ENCODE assay signal across 22 cellular contexts in the genomic region with DNA sequence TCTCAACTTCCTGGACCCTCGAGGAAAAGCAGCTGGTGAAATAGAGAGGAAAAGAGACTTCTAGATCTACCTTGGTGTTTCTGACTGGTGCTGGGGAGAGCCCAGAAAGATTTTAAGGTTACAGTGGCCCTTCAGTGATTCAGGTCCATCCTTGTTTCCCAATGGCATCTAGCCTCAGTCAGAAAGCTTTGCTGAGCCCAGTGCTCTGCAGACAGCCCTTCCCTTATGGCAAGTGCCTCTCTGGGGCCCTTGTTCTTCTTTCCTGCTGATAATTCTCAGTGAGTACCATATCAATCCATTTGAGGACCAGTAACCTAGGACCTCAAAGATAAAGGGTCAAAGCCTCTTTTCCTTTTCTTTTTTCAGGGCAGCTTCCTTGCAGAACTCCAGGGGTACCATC. TPM values are rescaled to one million over a fixed set of nuclear protein-coding genes. Genes with fewer than 3 reads are reported as not detected.
DNase-seq lines count a peak whose midpoint lies in the region; ATAC-seq, FAIRE-seq and TF ChIP-seq lines count a peak whose summit lies in the region.
"Had no signal": no experiment of that assay in that cellular context is flagged by ENCODE, and none has a peak within 500 bp of the region (broad histone marks: within the 10 kb centered on the region; RNA-seq: fewer than 3 reads in every experiment).

No MANE protein-coding gene starts in this region.

- ATAC-seq in left cardiac atrium (no peak), GM23338 (no peak), Panc1 (0 out of 2 replicates have a peak, but pooled peaks have one; percentile 63), GM21786 (IDR thresholded peaks at IDR 0.05; ENCODE audit: unreplicated experiment) (no peak)

- in situ Hi-C loops in Panc1 (cut with HindIII; ENCODE audit: low pct_unique_long_range_greater_than_20kb, low sequenced_read_pairs), result no loop called here

- no peak overlapping the region for H2BK5ac ChIP-seq in H1 (ENCODE audit: low read depth, low read length)

- TF ChIP-seq EP300 in H1 (IDR thresholded peaks at IDR 0.05; ENCODE audit: borderline replicate concordance in 1 of 2, low read depth in 2 of 2, low read length in 2 of 2), result no peak

- H3K27me3 Mint-ChIP-seq in GM23338 (ENCODE audit: insufficient read depth, low read depth, poor library complexity), result peaks cover 7% of the 10 kb centered on the region

- H3K9me3 ChIP-seq in cardiac muscle cell (ENCODE audit: low read depth) (no peaks in the 10 kb centered on the region), Panc1 (ENCODE audit: control insufficient read depth, insufficient read depth, low read depth, low read length) (no peaks in the 10 kb centered on the region), H1 (ENCODE audit: insufficient read depth in 2 of 2, low read depth in 1 of 2, low read length in 1 of 2) (no peaks in the 10 kb centered on the region), osteoblast (ENCODE audit: low read depth, low read length) (no peaks in the 10 kb centered on the region)
- H3K9me3 ChIP-seq: BE2C; BLaER1 treated with 17β-estradiol and CSF1 and Interleukin-3, amounts not matched to agents 10 nM and 100 nM had no signal

- H4K5ac ChIP-seq in H1 (ENCODE audit: insufficient read length, low read depth, low read length), result no peak overlapping the region

- BruUV-seq in Panc1 (replicated peaks; lab: Mats Ljungman, UMichigan), result no TSS peak

- no peak overlapping the region for H3K4ac ChIP-seq in H1 (replicated peaks; ENCODE audit: insufficient read length, low read depth, low read length)

- H3K9me2 ChIP-seq in GM23338 (ENCODE audit: insufficient read depth), result no peaks in the 10 kb centered on the region

- H4K20me1 ChIP-seq in GM23338 (replicated peaks; ENCODE audit: insufficient read depth) (no peaks in the 10 kb centered on the region), H1 (replicated peaks in 1 of 2; ENCODE audit: control insufficient read depth in 1 of 2, insufficient read depth in 2 of 2, low read length in 2 of 2) (no peaks in the 10 kb centered on the region), osteoblast (ENCODE audit: insufficient read depth, low read length) (no peaks in the 10 kb centered on the region)
- H4K20me1 ChIP-seq: BLaER1 treated with 17β-estradiol and CSF1 and Interleukin-3, amounts not matched to agents 10 nM and 100 nM had no signal

- H3K9ac ChIP-seq in H1 (replicated peaks in 1 of 4; ENCODE audit: extremely low read depth in 1 of 4, low read depth in 3 of 4, low read length in 3 of 4), result no peak overlapping the region
- H3K9ac ChIP-seq: BLaER1 treated with 17β-estradiol and CSF1 and Interleukin-3, amounts not matched to agents 10 nM and 100 nM had no signal

- TF ChIP-seq CTCF in cardiac muscle cell (IDR thresholded peaks at IDR 0.05; ENCODE audit: low read depth, low read length), result no peak
- no peak for TF ChIP-seq CTCF in GM23338 (conservative IDR thresholded peaks at IDR 0.05; ENCODE audit: low read depth in 2 of 2)
- no peak for TF ChIP-seq CTCF in Panc1 (IDR thresholded peaks at IDR 0.05)
- no peak for TF ChIP-seq CTCF in H1 (IDR thresholded peaks at IDR 0.05; ENCODE audit: control extremely low read depth in 1 of 3, insufficient read depth in 1 of 3, low read depth in 1 of 3, low read length in 3 of 3)
- TF ChIP-seq CTCF in osteoblast (IDR thresholded peaks at IDR 0.05; ENCODE audit: extremely low read depth, low read depth, low read length), result no peak

- no peak overlapping the region for H3K18ac ChIP-seq in H1 (ENCODE audit: extremely low read depth, low read length)

- H3K23ac ChIP-seq in H1 (ENCODE audit: insufficient read length), result no peak overlapping the region

- H2AK5ac ChIP-seq in H1 (ENCODE audit: low read depth, low read length), result no peak overlapping the region

- no peak overlapping the region for H4K91ac ChIP-seq in H1 (replicated peaks; ENCODE audit: insufficient read length, low read length)

- no peak overlapping the region for H2BK15ac ChIP-seq in H1 (ENCODE audit: low read length)

- H2BK120ac ChIP-seq in H1 (replicated peaks; ENCODE audit: low read depth, low read length), result no peak overlapping the region

- TF ChIP-seq POLR2A in H1 (IDR thresholded peaks at IDR 0.05; ENCODE audit: control extremely low read depth in 1 of 2, low read depth in 2 of 2, low read length in 2 of 2), result no peak

- peak overlapping the region; percentile 50; the same call in 1 of the 2 replicates for H2AFZ ChIP-seq in GM23338
- H2AFZ ChIP-seq in H1 (ENCODE audit: low read length), result 0 out of 2 replicates have a peak overlapping the region, but pooled peaks have one; percentile 50
- no peak overlapping the region for H2AFZ ChIP-seq in osteoblast (ENCODE audit: low read length)

- peak overlapping the region; percentile 43 for H3K27ac ChIP-seq in cardiac muscle cell
- no peak overlapping the region for H3K27ac ChIP-seq in GM23338 (ENCODE audit: low read depth)
- no peak overlapping the region for H3K27ac ChIP-seq in Panc1 (ENCODE audit: low read length)
- no peak overlapping the region for H3K27ac ChIP-seq in H1 (ENCODE audit: low read depth, low read length)
- no peak overlapping the region for H3K27ac ChIP-seq in osteoblast (ENCODE audit: low read depth, low read length)
- H3K27ac ChIP-seq: 22Rv1; BLaER1 treated with 17β-estradiol and CSF1 and Interleukin-3, amounts not matched to agents 10 nM and 100 nM had no signal

- H3K79me1 ChIP-seq in H1 (ENCODE audit: low read depth, low read length), result no peaks in the 10 kb centered on the region

- no peak overlapping the region for H3K56ac ChIP-seq in H1 (replicated peaks; ENCODE audit: insufficient read length, low read depth, low read length)

- H4K8ac ChIP-seq in H1 (ENCODE audit: extremely low read depth, insufficient read depth, low read length), result no peak overlapping the region

- intact Hi-C loops in left cardiac atrium (cut with DNase I) (no loop called here), Panc1 (cut with micrococcal nuclease; ENCODE audit: unreplicated experiment) (no loop called here)

- H3K9me3 Mint-ChIP-seq in GM23338, result no peaks in the 10 kb centered on the region; the same call in 2 of the 3 replicates
- H3K9me3 Mint-ChIP-seq: CD4-positive, alpha-beta memory T cell had no signal

- no peak overlapping the region for H2BK12ac ChIP-seq in H1 (ENCODE audit: low read depth, low read length)

- WGBS in H1 (ENCODE audit: extremely low coverage in 1 of 2, insufficient coverage in 1 of 2, insufficient read length in 1 of 2, insufficient replicate concordance in 2 of 2, low coverage in 1 of 2, low lambda C conversion rate in 2 of 2, missing lambda C conversion rate in 1 of 2), 2 experiments, result 94% methylated on average over 1 of the region's 1 CpG; no CpG with 5 or more reads in 1 of the 2 experiments

- no peak for TF ChIP-seq RAD21 in H1 (IDR thresholded peaks at IDR 0.05 in 1 of 2, conservative IDR thresholded peaks at IDR 0.05 in 1 of 2; ENCODE audit: low read depth in 2 of 2, low read length in 2 of 2)

- no peak overlapping the region for H2BK20ac ChIP-seq in H1 (ENCODE audit: low read length)

- H3K23me2 ChIP-seq in H1 (ENCODE audit: low read depth, low read length), result no peaks in the 10 kb centered on the region

- no peaks in the 10 kb centered on the region for H3K36me3 ChIP-seq in cardiac muscle cell
- no peaks in the 10 kb centered on the region for H3K36me3 ChIP-seq in GM23338 (ENCODE audit: insufficient read depth)
- no peaks in the 10 kb centered on the region for H3K36me3 ChIP-seq in Panc1 (ENCODE audit: control insufficient read depth, insufficient read depth, low read length)
- H3K36me3 ChIP-seq in H1 (ENCODE audit: control insufficient read depth in 2 of 4, insufficient read depth in 4 of 4, low read length in 3 of 4), result no peaks in the 10 kb centered on the region
- H3K36me3 ChIP-seq in osteoblast (ENCODE audit: insufficient read depth, low read length), result no peaks in the 10 kb centered on the region
- H3K36me3 ChIP-seq: BE2C; BLaER1 treated with 17β-estradiol and CSF1 and Interleukin-3, amounts not matched to agents 10 nM and 100 nM had no signal

- no peaks in the 10 kb centered on the region for H3F3A ChIP-seq in GM23338 (replicated peaks; ENCODE audit: low read depth)

- H3K27ac Mint-ChIP-seq in GM23338, result no peak overlapping the region

- no peak overlapping the region for H3K14ac ChIP-seq in H1 (ENCODE audit: insufficient read length)

- H3K4me1 ChIP-seq in cardiac muscle cell (ENCODE audit: low read depth) (no peaks in the 10 kb centered on the region), GM23338 (ENCODE audit: insufficient read depth) (no peaks in the 10 kb centered on the region), Panc1 (ENCODE audit: control insufficient read depth, insufficient read depth, low read length) (no peaks in the 10 kb centered on the region), H1 (replicated peaks in 1 of 4; ENCODE audit: control insufficient read depth in 3 of 4, insufficient read depth in 4 of 4, low read length in 3 of 4) (no peaks in the 10 kb centered on the region), osteoblast (ENCODE audit: insufficient read depth, low read length) (peaks cover 6% of the 10 kb centered on the region)
- H3K4me1 ChIP-seq: BE2C; BLaER1 treated with 17β-estradiol and CSF1 and Interleukin-3, amounts not matched to agents 10 nM and 100 nM had no signal

- H3K27me3 ChIP-seq in cardiac muscle cell (no peaks in the 10 kb centered on the region), GM23338 (ENCODE audit: insufficient read depth) (no peaks in the 10 kb centered on the region), Panc1 (ENCODE audit: control insufficient read depth, insufficient read depth, low read length) (no peaks in the 10 kb centered on the region), H1 (replicated peaks in 1 of 4; ENCODE audit: control insufficient read depth in 3 of 4, extremely low read depth in 1 of 4, insufficient read depth in 3 of 4, low read length in 3 of 4) (no peaks in the 10 kb centered on the region; a peak in 1 of 7 replicates), osteoblast (ENCODE audit: insufficient read depth, low read length) (no peaks in the 10 kb centered on the region)
- H3K27me3 ChIP-seq: BE2C; BLaER1 treated with 17β-estradiol and CSF1 and Interleukin-3, amounts not matched to agents 10 nM and 100 nM had no signal

- DNase-seq in cardiac muscle cell (ENCODE audit: low read depth in 1 of 2, low spot score in 1 of 2) (no peak), left cardiac atrium (no peak), GM23338 (ENCODE audit: low spot score) (no peak), Panc1 (ENCODE audit: low read depth, low spot score) (no peak), H1 (ENCODE audit: low read depth in 1 of 2, low spot score in 2 of 2) (no peak), SHP77 (lab: John Stamatoyannopoulos, UW) (no peak), osteoblast (ENCODE audit: insufficient read length, low spot score, missing footprints) (no peak)
- DNase-seq: BE2C; CD4-positive, alpha-beta memory T cell; COR-L47; DMS153; DND-41; GOT3; H7; HCEC 1CT had no signal

- POLR2A ChIA-PET in Panc1 (lab: Charles Lee) (interaction anchor here (0.5 kb wide), 1 partner anchor 240 kb away, joined by 6 read pairs; no protein-coding TSS in a partner anchor), H1 (lab: Charles Lee; ENCODE audit: partially characterized antibody) (no interaction called here)

- H3K4me3 Mint-ChIP-seq in GM23338, result no peak overlapping the region
- H3K4me3 Mint-ChIP-seq: CD4-positive, alpha-beta memory T cell had no signal

- H3K36me3 Mint-ChIP-seq in GM23338 (ENCODE audit: low read depth), result no peaks in the 10 kb centered on the region
- H3K36me3 Mint-ChIP-seq: CD4-positive, alpha-beta memory T cell had no signal

- no peak for FAIRE-seq in H1 (lab: Jason Lieb, UNC)
- FAIRE-seq: A204.1, G401.6, GM12892, GM19239 had no signal

- CTCF ChIA-PET in Panc1 (lab: Charles Lee), result no interaction called here
- CTCF ChIA-PET in H1 (lab: Charles Lee; ENCODE audit: partially characterized antibody), result interaction anchor here (0.7 to 2.9 kb wide), 4 partner anchors 10 to 78 kb away, joined by 3 to 11 read pairs (median 5); no protein-coding TSS in a partner anchor

- H3K4me3 ChIP-seq in cardiac muscle cell (no peak overlapping the region), GM23338 (no peak overlapping the region), Panc1 (ENCODE audit: low read depth in 2 of 2, low read length in 2 of 2) (no peak overlapping the region), H1 (ENCODE audit: extremely low read depth in 1 of 4, insufficient read depth in 2 of 4, low read depth in 3 of 4, low read length in 4 of 4) (no peak overlapping the region), osteoblast (ENCODE audit: insufficient read depth, low read length) (no peak overlapping the region)
- H3K4me3 ChIP-seq: BLaER1 treated with 17β-estradiol and CSF1 and Interleukin-3, amounts not matched to agents 10 nM and 100 nM had no signal

- H3K79me2 ChIP-seq in GM23338 (replicated peaks; ENCODE audit: insufficient read depth) (no peaks in the 10 kb centered on the region), H1 (ENCODE audit: control insufficient read depth in 1 of 2, insufficient read depth in 2 of 2, low read length in 2 of 2) (no peaks in the 10 kb centered on the region), osteoblast (ENCODE audit: insufficient read depth, low read length) (no peaks in the 10 kb centered on the region)

- no peak overlapping the region for H3K4me2 ChIP-seq in GM23338
- no peak overlapping the region for H3K4me2 ChIP-seq in H1 (ENCODE audit: insufficient read depth in 1 of 2, low read depth in 2 of 2, low read length in 2 of 2)
- no peak overlapping the region for H3K4me2 ChIP-seq in osteoblast (ENCODE audit: insufficient read depth, low read length)
- H3K4me2 ChIP-seq: BLaER1 treated with 17β-estradiol and CSF1 and Interleukin-3, amounts not matched to agents 10 nM and 100 nM had no signal

- peaks cover 3% of the 10 kb centered on the region; the same call in 1 of the 3 replicates for H3K4me1 Mint-ChIP-seq in GM23338

RNA-seq across cellular contexts. Expression of a gene that starts 25.1 kb away (rescaled TPM):
- total RNA-seq in cardiac muscle cell, result 24.7 and 28.8 TPM in 2 replicates
- 25.2 and 54.3 TPM in 2 replicates for polyA plus RNA-seq in cardiac muscle cell
- 10 to 100 TPM; 23.1 to 30.8 TPM for total RNA-seq in left cardiac atrium
- 47.4 and 49.9 TPM in 2 replicates for total RNA-seq in GM23338 (2014; rRNA removed; shearing (Covaris generic))
- 19.2 and 23.4 TPM in 2 replicates for polyA plus RNA-seq in GM23338 (2016; fragmentation: Nextera tagmentation; extraction: Ambion mirVana)
- 65.5 TPM for total RNA-seq in Panc1 (2021; ENCODE audit: unreplicated experiment)
- polyA plus RNA-seq in Panc1 (2012; ENCODE audit: insufficient read length), result 25.1 TPM
- total RNA-seq in H1 (2021; fragmentation: NEBNext Ultra II Directional; extraction: Animal tissue kit (Norgen Biotek cat#: 25700)), result 24.8 and 31.3 TPM in 2 replicates
- polyA plus RNA-seq in H1 (2011; rRNA removed), result 9.3 and 19.1 TPM in 2 replicates
- 21.6 TPM for polyA plus RNA-seq in H1 (2011; cell fraction: cytosol; rRNA removed)
- 17.0 TPM for polyA plus RNA-seq in H1 (2011; cell fraction: nucleus; rRNA removed)
- polyA plus RNA-seq in H1 (2012, experiment 1 of 2), result 9.0 to 21.6 TPM (median 15.5 TPM) in 4 replicates
- polyA plus RNA-seq in H1 (2012, experiment 2 of 2), result 1.7 TPM
- polyA plus RNA-seq in H1 (2013, experiment 1 of 2), result 15.6 TPM
- 18.2 TPM for polyA plus RNA-seq in H1 (2013, experiment 2 of 2)
- 32.6 and 32.7 TPM in 2 replicates for polyA minus RNA-seq in H1 (2011; rRNA and poly(A)+ RNA removed)
- polyA minus RNA-seq in H1 (2011; cell fraction: cytosol; rRNA and poly(A)+ RNA removed), result 15.9 TPM
- 115 TPM for polyA minus RNA-seq in H1 (2011; cell fraction: nucleus; rRNA and poly(A)+ RNA removed)
- 35.8 and 56.0 TPM in 2 replicates for total RNA-seq in osteoblast

RNA-seq across cellular contexts. Expression of a gene that starts 57.5 kb away (rescaled TPM):
- 37.2 and 46.4 TPM in 2 replicates for total RNA-seq in cardiac muscle cell
- polyA plus RNA-seq in cardiac muscle cell, result 18.8 and 19.3 TPM in 2 replicates
- 10 to 100 TPM; 45.5 to 54.2 TPM for total RNA-seq in left cardiac atrium
- total RNA-seq in GM23338 (2014; rRNA removed; shearing (Covaris generic)), result 7.7 and 8.9 TPM in 2 replicates
- polyA plus RNA-seq in GM23338 (2016; fragmentation: Nextera tagmentation; extraction: Ambion mirVana), result 1.4 and 1.5 TPM in 2 replicates
- total RNA-seq in Panc1 (2021; ENCODE audit: unreplicated experiment), result 11.1 TPM
- polyA plus RNA-seq in Panc1 (2012; ENCODE audit: insufficient read length), result 4.7 TPM
- 6.8 and 7.1 TPM in 2 replicates for total RNA-seq in H1 (2021; fragmentation: NEBNext Ultra II Directional; extraction: Animal tissue kit (Norgen Biotek cat#: 25700))
- polyA plus RNA-seq in H1 (2011; rRNA removed), result 3.0 and 3.1 TPM in 2 replicates
- 3.3 TPM for polyA plus RNA-seq in H1 (2011; cell fraction: cytosol; rRNA removed)
- 2.1 TPM for polyA plus RNA-seq in H1 (2011; cell fraction: nucleus; rRNA removed)
- polyA plus RNA-seq in H1 (2012, experiment 1 of 2), result 2.5 to 3.6 TPM (median 3.0 TPM) in 4 replicates
- polyA plus RNA-seq in H1 (2012, experiment 2 of 2), result 0.35 TPM
- 6.1 TPM for polyA plus RNA-seq in H1 (2013, experiment 1 of 2)
- 6.4 TPM for polyA plus RNA-seq in H1 (2013, experiment 2 of 2)
- polyA minus RNA-seq in H1 (2011; rRNA and poly(A)+ RNA removed), result 6.1 and 6.8 TPM in 2 replicates
- polyA minus RNA-seq in H1 (2011; cell fraction: cytosol; rRNA and poly(A)+ RNA removed), result 3.4 TPM
- polyA minus RNA-seq in H1 (2011; cell fraction: nucleus; rRNA and poly(A)+ RNA removed), result 5.1 TPM
- total RNA-seq in osteoblast, result 12.7 and 16.2 TPM in 2 replicates
- polyA plus RNA-seq: CD4-positive, alpha-beta memory T cell had no signal
